Comparison of ENCODE assay signal across 28 cellular contexts in genomic region chr17:60579551-60579950, GRCh38.
"Had no signal": no experiment of that assay in that cellular context is flagged by ENCODE, and none has a peak within 500 bp of the region (broad histone marks: within the 10 kb centered on the region; RNA-seq: fewer than 3 reads in every experiment).

No MANE protein-coding gene starts in this region.

- H3K27me3 ChIP-seq: ascending aorta, breast epithelium, cardiac muscle cell, colonic mucosa had no signal

- H3K36me3 ChIP-seq: ascending aorta, breast epithelium, cardiac muscle cell, colonic mucosa had no signal

- DNase-seq: activated CD4-positive, alpha-beta memory T cell treated with anti-CD3 and anti-CD28 coated beads for 36 hours; activated CD4-positive, alpha-beta T cell treated with anti-CD3 and anti-CD28 coated beads for 36 hours; activated CD4-positive, alpha-beta T cell treated with anti-CD3 and anti-CD28 coated beads, Interleukin-2, amount 10 ng/mL, durations not matched to agents 24 days and 14 days; activated CD4-positive, CD25-positive, alpha-beta regulatory T cell; activated CD4-positive, CD25-positive, alpha-beta regulatory T cell treated with anti-CD3 and anti-CD28 coated beads, Interleukin-2, amount 50 U/mL, for 72 hours; activated CD8-positive, alpha-beta memory T cell treated with anti-CD3 and anti-CD28 coated beads, Interleukin-2, amount 10 ng/mL, durations not matched to agents 7 days and 5 days; activated CD8-positive, alpha-beta memory T cell treated with anti-CD3 and anti-CD28 coated beads, Interleukin-2, amount 50 U/mL, for 4 hours; activated CD8-positive, alpha-beta T cell treated with anti-CD3 and anti-CD28 coated beads, Interleukin-2, amount 10 ng/mL, durations not matched to agents 7 days and 5 days; activated effector memory CD4-positive, alpha-beta T cell treated with anti-CD3 and anti-CD28 coated beads, Interleukin-2, amount 50 U/mL, for 16 hours; activated naive CD4-positive, alpha-beta T cell treated with anti-CD3 and anti-CD28 coated beads for 36 hours; activated naive CD8-positive, alpha-beta T cell treated with anti-CD3 and anti-CD28 coated beads for 36 hours; activated naive CD8-positive, alpha-beta T cell treated with anti-CD3 and anti-CD28 coated beads, Interleukin-2, amount 50 U/mL, for 24 hours; activated T-cell treated with anti-CD3 and anti-CD28 coated beads, Interleukin-2, amount 50 U/mL, for 1 hour; activated T-cell treated with anti-CD3 and anti-CD28 coated beads, Interleukin-2, amount 50 U/mL, for 48 hours; central memory CD4-positive, alpha-beta T cell; cerebellar nuclear complex; colonic mucosa; effector CD8-positive, alpha-beta T cell; T-helper 1 cell; T-helper 17 cell had no signal

- H3K27ac Mint-ChIP-seq: activated CD4-positive, alpha-beta memory T cell treated with anti-CD3 and anti-CD28 coated beads for 36 hours; activated CD4-positive, alpha-beta T cell treated with anti-CD3 and anti-CD28 coated beads for 36 hours; activated CD4-positive, alpha-beta T cell treated with anti-CD3 and anti-CD28 coated beads, Interleukin-2, amount 10 ng/mL, durations not matched to agents 24 days and 14 days; activated CD8-positive, alpha-beta memory T cell treated with anti-CD3 and anti-CD28 coated beads, Interleukin-2, amount 10 ng/mL, durations not matched to agents 7 days and 5 days; activated CD8-positive, alpha-beta T cell treated with anti-CD3 and anti-CD28 coated beads, Interleukin-2, amount 10 ng/mL, durations not matched to agents 7 days and 5 days; activated naive CD4-positive, alpha-beta T cell treated with anti-CD3 and anti-CD28 coated beads for 36 hours; activated naive CD4-positive, alpha-beta T cell treated with anti-CD3 and anti-CD28 coated beads, Interleukin-2, amount 50 U/mL, for 24 hours; activated naive CD8-positive, alpha-beta T cell treated with anti-CD3 and anti-CD28 coated beads for 36 hours; activated naive CD8-positive, alpha-beta T cell treated with anti-CD3 and anti-CD28 coated beads, Interleukin-2, amount 50 U/mL, for 24 hours; activated T-helper 1 cell treated with anti-CD3 and anti-CD28 coated beads, Interleukin-12 subunit alpha, Interleukin-12 subunit beta, Interleukin-2, Interleukin-4 antibody, amounts not matched to agents 30 ng/mL and 10 ng/mL and 1 ng/mL, durations not matched to agents 14 hours and 24 hours and 36 hours; activated T-helper 2 cell treated with anti-CD3 and anti-CD28 coated beads, Interferon-gamma antibody, Interleukin-2, Interleukin-4, amounts not matched to agents 10 μg/mL and 5 μg/mL and 100 μg/mL, durations not matched to agents 14 hours and 24 hours and 36 hours; brain; T-helper 17 cell had no signal

- H3K36me3 Mint-ChIP-seq: activated CD4-positive, alpha-beta memory T cell treated with anti-CD3 and anti-CD28 coated beads for 36 hours; activated CD8-positive, alpha-beta memory T cell treated with anti-CD3 and anti-CD28 coated beads, Interleukin-2, amount 10 ng/mL, durations not matched to agents 7 days and 5 days; activated naive CD4-positive, alpha-beta T cell treated with anti-CD3 and anti-CD28 coated beads, Interleukin-2, amount 50 U/mL, for 24 hours; activated naive CD8-positive, alpha-beta T cell treated with anti-CD3 and anti-CD28 coated beads for 36 hours; brain had no signal

- H3K4me1 ChIP-seq: breast epithelium, colonic mucosa had no signal

- H3K27ac ChIP-seq: ascending aorta, cardiac muscle cell, colonic mucosa had no signal

- ATAC-seq: activated CD4-positive, alpha-beta T cell treated with anti-CD3 and anti-CD28 coated beads for 36 hours; activated CD8-positive, alpha-beta memory T cell treated with anti-CD3 and anti-CD28 coated beads, Interleukin-2, amount 10 ng/mL, durations not matched to agents 7 days and 5 days; activated CD8-positive, alpha-beta T cell treated with anti-CD3 and anti-CD28 coated beads, Interleukin-2, amount 10 ng/mL, durations not matched to agents 7 days and 5 days; activated naive CD8-positive, alpha-beta T cell treated with anti-CD3 and anti-CD28 coated beads, Interleukin-2, amount 50 U/mL, for 24 hours; esophagus mucosa; T-helper 17 cell had no signal

- H3K9me3 ChIP-seq: ascending aorta, breast epithelium, colonic mucosa had no signal

- H3K4me3 ChIP-seq: ascending aorta, breast epithelium, cardiac muscle cell, colonic mucosa had no signal

- H3K9me3 Mint-ChIP-seq: activated CD4-positive, alpha-beta memory T cell treated with anti-CD3 and anti-CD28 coated beads for 36 hours; activated CD4-positive, alpha-beta T cell treated with anti-CD3 and anti-CD28 coated beads, Interleukin-2, amount 10 ng/mL, durations not matched to agents 24 days and 14 days; activated naive CD4-positive, alpha-beta T cell treated with anti-CD3 and anti-CD28 coated beads for 36 hours; activated naive CD4-positive, alpha-beta T cell treated with anti-CD3 and anti-CD28 coated beads, Interleukin-2, amount 50 U/mL, for 24 hours; activated naive CD8-positive, alpha-beta T cell treated with anti-CD3 and anti-CD28 coated beads for 36 hours; activated naive CD8-positive, alpha-beta T cell treated with anti-CD3 and anti-CD28 coated beads, Interleukin-2, amount 50 U/mL, for 24 hours; activated T-helper 1 cell treated with anti-CD3 and anti-CD28 coated beads, Interleukin-12 subunit alpha, Interleukin-12 subunit beta, Interleukin-2, Interleukin-4 antibody, amounts not matched to agents 30 ng/mL and 10 ng/mL and 1 ng/mL, durations not matched to agents 14 hours and 24 hours and 36 hours; activated T-helper 2 cell treated with anti-CD3 and anti-CD28 coated beads, Interferon-gamma antibody, Interleukin-2, Interleukin-4, amounts not matched to agents 10 μg/mL and 5 μg/mL and 100 μg/mL, durations not matched to agents 14 hours and 24 hours and 36 hours had no signal

- H3K4me3 Mint-ChIP-seq: activated CD4-positive, alpha-beta memory T cell treated with anti-CD3 and anti-CD28 coated beads for 36 hours; activated CD4-positive, alpha-beta T cell treated with anti-CD3 and anti-CD28 coated beads for 36 hours; activated CD4-positive, alpha-beta T cell treated with anti-CD3 and anti-CD28 coated beads, Interleukin-2, amount 10 ng/mL, durations not matched to agents 24 days and 14 days; activated CD8-positive, alpha-beta memory T cell treated with anti-CD3 and anti-CD28 coated beads, Interleukin-2, amount 10 ng/mL, durations not matched to agents 7 days and 5 days; activated CD8-positive, alpha-beta T cell treated with anti-CD3 and anti-CD28 coated beads, Interleukin-2, amount 10 ng/mL, durations not matched to agents 7 days and 5 days; activated naive CD4-positive, alpha-beta T cell treated with anti-CD3 and anti-CD28 coated beads for 36 hours; activated naive CD4-positive, alpha-beta T cell treated with anti-CD3 and anti-CD28 coated beads, Interleukin-2, amount 50 U/mL, for 24 hours; activated naive CD8-positive, alpha-beta T cell treated with anti-CD3 and anti-CD28 coated beads for 36 hours; activated naive CD8-positive, alpha-beta T cell treated with anti-CD3 and anti-CD28 coated beads, Interleukin-2, amount 50 U/mL, for 24 hours; activated T-helper 1 cell treated with anti-CD3 and anti-CD28 coated beads, Interleukin-12 subunit alpha, Interleukin-12 subunit beta, Interleukin-2, Interleukin-4 antibody, amounts not matched to agents 30 ng/mL and 10 ng/mL and 1 ng/mL, durations not matched to agents 14 hours and 24 hours and 36 hours; brain; T-helper 17 cell had no signal

- H3K27me3 Mint-ChIP-seq: activated CD4-positive, alpha-beta memory T cell treated with anti-CD3 and anti-CD28 coated beads for 36 hours; activated CD4-positive, alpha-beta T cell treated with anti-CD3 and anti-CD28 coated beads for 36 hours; activated naive CD4-positive, alpha-beta T cell treated with anti-CD3 and anti-CD28 coated beads, Interleukin-2, amount 50 U/mL, for 24 hours; activated naive CD8-positive, alpha-beta T cell treated with anti-CD3 and anti-CD28 coated beads for 36 hours; activated naive CD8-positive, alpha-beta T cell treated with anti-CD3 and anti-CD28 coated beads, Interleukin-2, amount 50 U/mL, for 24 hours had no signal
